In the genomic region with DNA sequence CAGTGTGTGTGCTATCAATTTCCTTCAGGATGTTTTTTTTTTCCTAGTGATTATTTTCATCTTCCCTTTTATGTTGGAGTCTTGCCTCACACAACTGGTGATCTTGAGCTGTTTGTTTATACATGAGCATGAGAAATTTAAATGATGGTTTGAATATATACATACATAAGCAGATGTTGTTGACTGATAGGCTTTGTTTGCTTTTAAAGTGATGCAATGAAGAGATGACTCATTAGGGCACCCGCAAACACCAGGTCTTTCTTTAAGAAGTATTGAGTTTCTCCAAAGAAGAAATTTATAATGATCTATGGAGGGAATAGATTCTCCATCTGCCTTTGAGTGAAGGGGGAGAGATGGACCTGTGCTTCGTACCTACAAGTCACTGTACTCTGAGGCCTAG, we compare ENCODE assay signal across 20 cellular contexts.
DNase-seq lines count a peak whose midpoint lies in the region; TF ChIP-seq lines count a peak whose summit lies in the region.
"Had no signal": no experiment of that assay in that cellular context is flagged by ENCODE, and none has a peak within 500 bp of the region (broad histone marks: within the 10 kb centered on the region; RNA-seq: fewer than 3 reads in every experiment).

No MANE protein-coding gene starts in this region.

- no peaks in the 10 kb centered on the region for H3K36me3 ChIP-seq in fibroblast of lung (ENCODE audit: control insufficient read depth, insufficient read depth, low read length)
- H3K36me3 ChIP-seq: lower lobe of right lung, neutrophil had no signal

- no peaks in the 10 kb centered on the region for H3K79me2 ChIP-seq in fibroblast of lung (ENCODE audit: control insufficient read depth, insufficient read depth, low read length)

- no peak overlapping the region for H3K4me2 ChIP-seq in fibroblast of lung (ENCODE audit: extremely low read depth, insufficient read depth, low read length)

- H4K20me1 ChIP-seq in fibroblast of lung (ENCODE audit: control insufficient read depth, extremely low read depth, insufficient read depth, low read length) = no peaks in the 10 kb centered on the region

- no peak for TF ChIP-seq CTCF in RWPE1 (conservative IDR thresholded peaks at IDR 0.05; ENCODE audit: low read depth)
- no peak for TF ChIP-seq CTCF in fibroblast of lung (conservative IDR thresholded peaks at IDR 0.05 in 1 of 2, IDR thresholded peaks at IDR 0.05 in 1 of 2; ENCODE audit: low read depth in 1 of 2, low read length in 2 of 2)

- no peaks in the 10 kb centered on the region for H3K27me3 ChIP-seq in fibroblast of lung (ENCODE audit: control insufficient read depth, insufficient read depth, low read length)
- H3K27me3 ChIP-seq: neutrophil had no signal

- no peaks in the 10 kb centered on the region for H3K4me1 ChIP-seq in fibroblast of lung (ENCODE audit: control insufficient read depth, extremely low read depth, insufficient read depth, low read length)
- H3K4me1 ChIP-seq: lower lobe of right lung had no signal

- intact Hi-C loops in cardiac septum (cut with DNase I) = no loop called here

- CTCF ChIA-PET in RWPE1 (lab: Yijun Ruan, JAX) = no interaction called here

- POLR2A ChIA-PET in RWPE1 (lab: Yijun Ruan, JAX; ENCODE audit: low non-redundant PET) = no interaction called here

- no peak overlapping the region for H3K9ac ChIP-seq in fibroblast of lung (ENCODE audit: insufficient read depth, low read length)

- DNase-seq in COLO829 (ENCODE audit: low spot score) (peak; percentile 50), HCEC 1CT (peak; percentile 71), RWPE1 (ENCODE audit: low spot score) (peak; percentile 33), fibroblast of lung (ENCODE audit: low read depth in 2 of 2) (peak; percentile 16 to 80), dermis blood vessel endothelial cell (no peak), HUDEP-2 (lab: John Stamatoyannopoulos, UW; ENCODE audit: unreplicated experiment in 76 of 76) (no peak), cardiac septum (ENCODE audit: low spot score) (no peak), NCI-H82 treated with DMSO at 0.1 percent for 48 hours (lab: John Stamatoyannopoulos, UW; ENCODE audit: unreplicated experiment) (no peak)
- DNase-seq: activated CD4-positive, alpha-beta T cell treated with anti-CD3 and anti-CD28 coated beads, Interleukin-2, amount 50 U/mL, for 1 hour; foreskin melanocyte; KBM-7; kidney; lower lobe of right lung; NCI-H1694 treated with DMSO at 0.1 percent for 48 hours; NCI-H345; stimulated activated CD4-positive, alpha-beta T cell treated with anti-CD3 and anti-CD28 coated beads, Interleukin-4, amount 100 ng/mL, for 1 hour; stimulated activated naive CD4-positive, alpha-beta T cell treated with Interleukin-2 at 50 U/mL for 16 hours; T-helper 9 cell had no signal

- H2AFZ ChIP-seq in fibroblast of lung (ENCODE audit: low read length) = no peak overlapping the region

- H3K4me3 ChIP-seq in fibroblast of lung (replicated peaks in 1 of 4; ENCODE audit: control extremely low read depth in 1 of 4, insufficient read depth in 1 of 4, low read depth in 3 of 4, low read length in 4 of 4) = no peak overlapping the region
- H3K4me3 ChIP-seq: lower lobe of right lung had no signal

- H3K27ac ChIP-seq in RWPE1 (no peak overlapping the region), fibroblast of lung (ENCODE audit: insufficient read depth, low read length) (no peak overlapping the region)
- H3K27ac ChIP-seq: C4-2B, lower lobe of right lung, neutrophil had no signal

- no peaks in the 10 kb centered on the region for H3K9me3 ChIP-seq in fibroblast of lung (ENCODE audit: control insufficient read depth, insufficient read depth, low read depth, low read length)
- H3K9me3 ChIP-seq: lower lobe of right lung, neutrophil had no signal

Comparison
In these comparisons a context has a peak if more than half of its experiments do, and no peak if none do; other contexts are left out.
1. DNase-seq: peak in COLO829 (single experiment), HCEC 1CT (single experiment), RWPE1 (single experiment) and fibroblast of lung (2 of 2); none in dermis blood vessel endothelial cell (single experiment), HUDEP-2 (0 of 76), cardiac septum (single experiment) and NCI-H82 treated with DMSO at 0.1 percent for 48 hours (single experiment).